In genomic region chr11:67731583-67731982, GRCh38 we compare ENCODE assay signal across 11 cellular contexts. TPM values are rescaled to one million over a fixed set of nuclear protein-coding genes. Genes with fewer than 3 reads are reported as not detected.
DNase-seq lines count a peak whose midpoint lies in the region; ATAC-seq and TF ChIP-seq lines count a peak whose summit lies in the region.
"Had no signal": no experiment of that assay in that cellular context is flagged by ENCODE, and none has a peak within 500 bp of the region (broad histone marks: within the 10 kb centered on the region; RNA-seq: fewer than 3 reads in every experiment).

No MANE protein-coding gene starts in this region.

- peaks cover 13% of the 10 kb centered on the region for H3K4me1 Mint-ChIP-seq in activated T-helper 1 cell treated with anti-CD3 and anti-CD28 coated beads, Interleukin-12 subunit alpha, Interleukin-12 subunit beta, Interleukin-2, Interleukin-4 antibody, amounts not matched to agents 30 ng/mL and 10 ng/mL and 1 ng/mL, durations not matched to agents 14 hours and 24 hours and 36 hours (ENCODE audit: low read depth)
- H3K4me1 Mint-ChIP-seq in neural progenitor cell: peaks cover 9% of the 10 kb centered on the region

- no peak overlapping the region for H3K27ac ChIP-seq in neural progenitor cell
- H3K27ac ChIP-seq: KMS-11 had no signal

- peak overlapping the region; percentile 20 for H3K4me3 Mint-ChIP-seq in activated T-helper 1 cell treated with anti-CD3 and anti-CD28 coated beads, Interleukin-12 subunit alpha, Interleukin-12 subunit beta, Interleukin-2, Interleukin-4 antibody, amounts not matched to agents 30 ng/mL and 10 ng/mL and 1 ng/mL, durations not matched to agents 14 hours and 24 hours and 36 hours
- no peak overlapping the region for H3K4me3 Mint-ChIP-seq in neural progenitor cell

- peak overlapping the region; percentile 30 for H3K4me3 ChIP-seq in HAP-1
- H3K4me3 ChIP-seq in neural progenitor cell: peak overlapping the region; percentile 47

- no peaks in the 10 kb centered on the region for H3K9me3 ChIP-seq in HAP-1
- H3K9me3 ChIP-seq in neural progenitor cell (ENCODE audit: low read depth): no peaks in the 10 kb centered on the region

- H3K27me3 Mint-ChIP-seq in activated T-helper 1 cell treated with anti-CD3 and anti-CD28 coated beads, Interleukin-12 subunit alpha, Interleukin-12 subunit beta, Interleukin-2, Interleukin-4 antibody, amounts not matched to agents 30 ng/mL and 10 ng/mL and 1 ng/mL, durations not matched to agents 14 hours and 24 hours and 36 hours (ENCODE audit: insufficient read depth): no peaks in the 10 kb centered on the region
- H3K27me3 Mint-ChIP-seq in neural progenitor cell (ENCODE audit: insufficient read depth, low read depth): peaks cover 5% of the 10 kb centered on the region

- H3K4me1 ChIP-seq in HAP-1 (no peaks in the 10 kb centered on the region; the same call in 1 of the 2 replicates), neural progenitor cell (peaks cover 11% of the 10 kb centered on the region)

- no peak for TF ChIP-seq CTCF in neural progenitor cell (IDR thresholded peaks at IDR 0.05)

- no peaks in the 10 kb centered on the region for H4K20me1 ChIP-seq in neural progenitor cell (ENCODE audit: low read depth)

- peak; percentile 10 for DNase-seq in NCI-H1694 (lab: John Stamatoyannopoulos, UW)
- no peak for DNase-seq in NCI-H1694 treated with DMSO at 0.1 percent for 48 hours (lab: John Stamatoyannopoulos, UW)
- peak; percentile 12 to 17 for DNase-seq in HAP-1 (ENCODE audit: low spot score in 2 of 2)
- DNase-seq in activated T-helper 1 cell treated with anti-CD3 and anti-CD28 coated beads, Interleukin-12 subunit alpha, Interleukin-12 subunit beta, Interleukin-2, Interleukin-4 antibody, amounts not matched to agents 30 ng/mL and 10 ng/mL and 1 ng/mL, durations not matched to agents 14 hours and 24 hours and 36 hours (ENCODE audit: low spot score): no peak
- DNase-seq in neural progenitor cell (ENCODE audit: low spot score): no peak
- DNase-seq in head of caudate nucleus: no peak
- DNase-seq in left lobe of liver (ENCODE audit: low spot score): no peak
- no peak for DNase-seq in GM03348 (ENCODE audit: low spot score)
- DNase-seq: GDM1 had no signal

- no peak overlapping the region for H3K9ac ChIP-seq in neural progenitor cell
- H3K9ac ChIP-seq: KMS-11 had no signal

- in situ Hi-C loops in HAP-1 (cut with MboI; ENCODE audit: low sequenced_read_pairs): no loop called here

- peaks cover 5% of the 10 kb centered on the region for H3F3A ChIP-seq in neural progenitor cell (ENCODE audit: low read depth)

- peaks cover 5% of the 10 kb centered on the region for H3K27me3 ChIP-seq in HAP-1 (ENCODE audit: low read depth)
- no peaks in the 10 kb centered on the region for H3K27me3 ChIP-seq in neural progenitor cell

- intact Hi-C loops in activated T-helper 1 cell treated with anti-CD3 and anti-CD28 coated beads, Interleukin-12 subunit alpha, Interleukin-12 subunit beta, Interleukin-2, Interleukin-4 antibody, amounts not matched to agents 30 ng/mL and 10 ng/mL and 1 ng/mL, durations not matched to agents 14 hours and 24 hours and 36 hours (cut with micrococcal nuclease): no loop called here
- intact Hi-C loops in head of caudate nucleus (cut with DNase I): no loop called here

- H3K79me2 ChIP-seq in neural progenitor cell (ENCODE audit: low read depth): no peaks in the 10 kb centered on the region

- H3K36me3 Mint-ChIP-seq in activated T-helper 1 cell treated with anti-CD3 and anti-CD28 coated beads, Interleukin-12 subunit alpha, Interleukin-12 subunit beta, Interleukin-2, Interleukin-4 antibody, amounts not matched to agents 30 ng/mL and 10 ng/mL and 1 ng/mL, durations not matched to agents 14 hours and 24 hours and 36 hours (ENCODE audit: low read depth): no peaks in the 10 kb centered on the region
- H3K36me3 Mint-ChIP-seq in neural progenitor cell: no peaks in the 10 kb centered on the region

- H3K9me3 Mint-ChIP-seq in activated T-helper 1 cell treated with anti-CD3 and anti-CD28 coated beads, Interleukin-12 subunit alpha, Interleukin-12 subunit beta, Interleukin-2, Interleukin-4 antibody, amounts not matched to agents 30 ng/mL and 10 ng/mL and 1 ng/mL, durations not matched to agents 14 hours and 24 hours and 36 hours: no peaks in the 10 kb centered on the region
- H3K9me3 Mint-ChIP-seq in neural progenitor cell: peaks cover 7% of the 10 kb centered on the region

- no peak for ATAC-seq in left lobe of liver

- peak overlapping the region; percentile 74 for H3K4me2 ChIP-seq in neural progenitor cell
- H3K4me2 ChIP-seq: KMS-11 had no signal

- H3K36me3 ChIP-seq in HAP-1 (replicated peaks) (no peaks in the 10 kb centered on the region), neural progenitor cell (no peaks in the 10 kb centered on the region)

- H3K27ac Mint-ChIP-seq in activated T-helper 1 cell treated with anti-CD3 and anti-CD28 coated beads, Interleukin-12 subunit alpha, Interleukin-12 subunit beta, Interleukin-2, Interleukin-4 antibody, amounts not matched to agents 30 ng/mL and 10 ng/mL and 1 ng/mL, durations not matched to agents 14 hours and 24 hours and 36 hours: no peak overlapping the region
- no peak overlapping the region for H3K27ac Mint-ChIP-seq in neural progenitor cell
- H3K27ac Mint-ChIP-seq: nephron had no signal

- no peak overlapping the region for H2AFZ ChIP-seq in neural progenitor cell (replicated peaks)

RNA-seq across cellular contexts. Expression of gene ALDH3B2, which starts 57.2 kb away (rescaled TPM):
- not detected in 2 replicates for total RNA-seq in activated T-helper 1 cell treated with anti-CD3 and anti-CD28 coated beads, Interleukin-12 subunit alpha, Interleukin-12 subunit beta, Interleukin-2, Interleukin-4 antibody, amounts not matched to agents 30 ng/mL and 10 ng/mL and 1 ng/mL, durations not matched to agents 14 hours and 24 hours and 36 hours
- not detected in 2 replicates for total RNA-seq in neural progenitor cell (ENCODE audit: low replicate concordance)
- total RNA-seq in left lobe of liver: not detected

Comparison
In these comparisons a context has a peak if more than half of its experiments do, and no peak if none do; other contexts are left out.
1. DNase-seq: peak in NCI-H1694 (single experiment) and HAP-1 (2 of 2); none in NCI-H1694 treated with DMSO at 0.1 percent for 48 hours (single experiment), activated T-helper 1 cell treated with anti-CD3 and anti-CD28 coated beads, Interleukin-12 subunit alpha, Interleukin-12 subunit beta, Interleukin-2, Interleukin-4 antibody, amounts not matched to agents 30 ng/mL and 10 ng/mL and 1 ng/mL, durations not matched to agents 14 hours and 24 hours and 36 hours (single experiment), neural progenitor cell (single experiment), head of caudate nucleus (0 of 42), left lobe of liver (single experiment) and GM03348 (single experiment).